Comparison of ENCODE assay signal across 13 cellular contexts in genomic region chr16:239948-240277, GRCh38. TPM values are rescaled to one million over a fixed set of nuclear protein-coding genes. Genes with fewer than 3 reads are reported as not detected.
DNase-seq lines count a peak whose midpoint lies in the region; ATAC-seq, FAIRE-seq and TF ChIP-seq lines count a peak whose summit lies in the region.
"Had no signal": no experiment of that assay in that cellular context is flagged by ENCODE, and none has a peak within 500 bp of the region (broad histone marks: within the 10 kb centered on the region; RNA-seq: fewer than 3 reads in every experiment).

No MANE protein-coding gene starts in this region.

- no peaks in the 10 kb centered on the region for H3K27me3 ChIP-seq in pancreas

- H2AFZ ChIP-seq in OCI-LY7 (ENCODE audit: low read length): no peak overlapping the region

- POLR2A ChIA-PET in OCI-LY7 (lab: Charles Lee): interaction anchor here (0.6 to 1.4 kb wide), 3 partner anchors 11 to 155 kb away, joined by 3 to 5 read pairs (median 4); no protein-coding TSS in a partner anchor

- H4K20me1 ChIP-seq in OCI-LY7 (ENCODE audit: insufficient read depth, low read length): no peaks in the 10 kb centered on the region

- H3K4me1 ChIP-seq in OCI-LY7 (ENCODE audit: insufficient read depth, low read length, poor library complexity, severe bottlenecking) (peaks cover 25% of the 10 kb centered on the region), pancreas (peaks cover 0 to 14% (median 5%) of the 10 kb centered on the region in 3 donors)

- peak; percentile 67 for DNase-seq in Ammon's horn (ENCODE audit: low spot score)
- no peak for DNase-seq in OCI-LY7 (ENCODE audit: low spot score)
- peak; percentile 29 for DNase-seq in foreskin melanocyte
- DNase-seq in pancreas: no peak
- DNase-seq in activated gamma-delta T cell (lab: John Stamatoyannopoulos, UW): no peak
- DNase-seq: activated CD8-positive, alpha-beta T cell treated with anti-CD3 and anti-CD28 coated beads, Interleukin-2, amount 10 ng/mL, durations not matched to agents 7 days and 5 days; kidney glomerular epithelial cell; retina; T-helper 2 cell had no signal

- H3K9me3 ChIP-seq in OCI-LY7 (ENCODE audit: low read length) (no peaks in the 10 kb centered on the region), pancreas (no peaks in the 10 kb centered on the region)

- peak overlapping the region; percentile 27 for H3K27ac ChIP-seq in OCI-LY7 (ENCODE audit: low read depth, low read length, poor library complexity, severe bottlenecking)
- H3K27ac ChIP-seq in pancreas: peak overlapping the region in 1 of 4 donors; percentile 37

- no TSS peak for BruUV-seq in OCI-LY7 (replicated peaks; lab: Mats Ljungman, UMichigan)

- H3K36me3 ChIP-seq in OCI-LY7 (ENCODE audit: insufficient read depth, low read length) (no peaks in the 10 kb centered on the region), pancreas (no peaks in the 10 kb centered on the region)

- 0 out of 2 replicates have a peak overlapping the region, but pooled peaks have one; percentile 4 for H3K4me2 ChIP-seq in OCI-LY7 (ENCODE audit: low read length)

- TF ChIP-seq CTCF in OCI-LY7 (conservative IDR thresholded peaks at IDR 0.05; ENCODE audit: low read length) (no peak), pancreas (IDR thresholded peaks at IDR 0.05) (no peak)

- peak in 3 of 4 donors; percentile 4 to 28 (median 24) for ATAC-seq in pancreas
- ATAC-seq in GM18511 (IDR thresholded peaks at IDR 0.05; ENCODE audit: unreplicated experiment): no peak
- no peak for ATAC-seq in HG03139 (IDR thresholded peaks at IDR 0.05; ENCODE audit: unreplicated experiment)
- no peak for ATAC-seq in GM21367 (IDR thresholded peaks at IDR 0.05; ENCODE audit: unreplicated experiment)
- ATAC-seq: activated CD8-positive, alpha-beta T cell treated with anti-CD3 and anti-CD28 coated beads, Interleukin-2, amount 10 ng/mL, durations not matched to agents 7 days and 5 days had no signal

- no peaks in the 10 kb centered on the region for H3K9me2 ChIP-seq in OCI-LY7 (ENCODE audit: insufficient read depth, low read length)

- intact Hi-C loops in OCI-LY7 (cut with micrococcal nuclease; ENCODE audit: unreplicated experiment) (no loop called here), pancreas (cut with DNase I) (loop anchor here in 1 of 3 donors (10.0 kb wide), 1 partner anchor 105 kb away; no protein-coding TSS in a partner anchor)

- H3K79me2 ChIP-seq in OCI-LY7 (ENCODE audit: insufficient read depth, low read depth, low read length): peaks cover 4% of the 10 kb centered on the region; the same call in 1 of the 2 replicates

- CTCF ChIA-PET in OCI-LY7 (lab: Charles Lee; ENCODE audit: unreplicated experiment): no interaction called here

- H3K4me3 ChIP-seq in OCI-LY7 (ENCODE audit: low read depth, low read length, poor library complexity, severe bottlenecking) (no peak overlapping the region), pancreas (no peak overlapping the region)

- no peak for FAIRE-seq in pancreas (lab: Jason Lieb, UNC)
- FAIRE-seq: endothelial cell of umbilical vein had no signal

- 31 to 33% methylated on average over 3 of the region's 3 CpGs for WGBS in pancreas, 2 donors

RNA-seq across cellular contexts. Expression of gene FAM234A, which starts 5.3 kb away (rescaled TPM):
- total RNA-seq in OCI-LY7 (2014; rRNA removed; shearing (Covaris generic)): 8.1 and 10.9 TPM in 2 replicates
- total RNA-seq in OCI-LY7 (2022) (26.8 and 30.1 TPM in 2 replicates), pancreas (10 to 100 TPM; 34.2 to 51.2 (median 39.7) TPM)
- 10 to 100 TPM; 39.1 to 49.7 TPM for polyA plus RNA-seq in pancreas

RNA-seq across cellular contexts. Expression of gene LUC7L, which starts 10.7 kb away (rescaled TPM):
- 90.5 and 92.6 TPM in 2 replicates for total RNA-seq in OCI-LY7 (2014; rRNA removed; shearing (Covaris generic))
- total RNA-seq in OCI-LY7 (2022): 81.4 and 90.6 TPM in 2 replicates
- total RNA-seq in pancreas: 10 to 100 TPM; 20.6 to 54.4 (median 31.8) TPM
- 100 to 1,000 TPM; 273 to 333 TPM for polyA plus RNA-seq in pancreas

RNA-seq across cellular contexts. Expression of gene RGS11, which starts 35.8 kb away (rescaled TPM):
- total RNA-seq in OCI-LY7 (2014; rRNA removed; shearing (Covaris generic)): not detected in 2 replicates
- total RNA-seq in OCI-LY7 (2022): not detected in 2 replicates
- 10 to 100 TPM in 1 of 6 donors, 1 to 10 TPM in 5; 4.5 to 14.0 (median 8.0) TPM for total RNA-seq in pancreas
- polyA plus RNA-seq in pancreas: 10 to 100 TPM; 42.9 to 47.2 TPM
- total RNA-seq: activated CD8-positive, alpha-beta T cell treated with anti-CD3 and anti-CD28 coated beads, Interleukin-2, amount 10 ng/mL, durations not matched to agents 7 days and 5 days had no signal

RNA-seq across cellular contexts. Expression of gene ARHGDIG, which starts 40.5 kb away (rescaled TPM):
- not detected in 2 replicates for total RNA-seq in OCI-LY7 (2014; rRNA removed; shearing (Covaris generic))
- total RNA-seq in OCI-LY7 (2022) (not detected in 2 replicates), pancreas (10 to 100 TPM in 5 of 6 donors, 1 to 10 TPM in 1; 5.6 to 62.8 (median 50.7) TPM)
- 100 to 1,000 TPM in 1 of 2 donors, 10 to 100 TPM in 1; 35.6 to 165 TPM for polyA plus RNA-seq in pancreas
- total RNA-seq: activated CD8-positive, alpha-beta T cell treated with anti-CD3 and anti-CD28 coated beads, Interleukin-2, amount 10 ng/mL, durations not matched to agents 7 days and 5 days had no signal

RNA-seq across cellular contexts. Expression of gene PDIA2, which starts 43.1 kb away (rescaled TPM):
- not detected in 2 replicates for total RNA-seq in OCI-LY7 (2014; rRNA removed; shearing (Covaris generic))
- total RNA-seq in OCI-LY7 (2022) (not detected in 2 replicates), pancreas (1,000 to 10,000 TPM in 3 of 6 donors, 100 to 1,000 TPM in 2, 10 to 100 TPM in 1; 13.0 to 1,352 (median 889) TPM)
- polyA plus RNA-seq in pancreas: 1,000 to 10,000 TPM; 1,758 to 3,084 TPM
- total RNA-seq: activated CD8-positive, alpha-beta T cell treated with anti-CD3 and anti-CD28 coated beads, Interleukin-2, amount 10 ng/mL, durations not matched to agents 7 days and 5 days; endothelial cell of umbilical vein had no signal

Comparison
In these comparisons a context has a peak if more than half of its experiments do, and no peak if none do; other contexts are left out.
1. DNase-seq: peak in Ammon's horn (single experiment) and foreskin melanocyte (single experiment); none in OCI-LY7 (single experiment), pancreas (0 of 6) and activated gamma-delta T cell (single experiment).
2. ATAC-seq: peak in pancreas (3 of 4); none in GM18511 (single experiment), HG03139 (single experiment) and GM21367 (single experiment).
3. RNA of gene RGS11, which starts 35.8 kb away (total RNA-seq): 4.5 to 14.0 TPM in pancreas; not detected in OCI-LY7; every median in the first group is over 4 times any median in the second.